ENCODE assay signal across 19 cellular contexts in the genomic region with DNA sequence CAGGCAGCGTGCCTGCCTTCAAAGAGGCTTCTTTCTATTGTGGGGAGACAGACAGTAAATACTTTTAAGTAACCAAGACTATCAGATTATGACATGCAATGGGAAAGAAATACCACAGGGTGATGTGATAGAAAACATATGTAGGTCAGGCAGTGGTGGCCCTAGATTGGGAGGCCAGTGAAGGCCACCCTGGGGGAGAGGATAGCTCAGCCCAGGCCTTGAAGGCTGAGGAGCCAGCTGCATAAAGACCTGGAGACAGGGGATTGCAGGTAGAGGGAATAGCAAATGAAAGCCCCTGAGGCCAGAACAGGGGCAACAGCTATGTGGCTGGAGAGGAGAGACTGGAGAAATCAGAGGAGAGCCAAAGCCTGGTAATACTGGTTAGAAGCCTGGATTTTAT. TPM values are rescaled to one million over a fixed set of nuclear protein-coding genes. Genes with fewer than 3 reads are reported as not detected.
DNase-seq lines count a peak whose midpoint lies in the region; ATAC-seq and TF ChIP-seq lines count a peak whose summit lies in the region.
"Had no signal": no experiment of that assay in that cellular context is flagged by ENCODE, and none has a peak within 500 bp of the region (broad histone marks: within the 10 kb centered on the region; RNA-seq: fewer than 3 reads in every experiment).

No MANE protein-coding gene starts in this region.

- POLR2A ChIA-PET in PC-9 (lab: Charles Lee; ENCODE audit: unreplicated experiment): interaction anchor here (0.5 to 0.6 kb wide), 2 partner anchors 53 to 1594 kb away, joined by 3 to 22 read pairs; no protein-coding TSS in a partner anchor

- peak overlapping the region; percentile 96 for H3K4me2 ChIP-seq in PC-9

- ATAC-seq in psoas muscle: no peak
- ATAC-seq: mucosa of descending colon; stimulated activated naive CD8-positive, alpha-beta T cell treated with anti-CD3 and anti-CD28 coated beads, Interleukin-15, amount 100 ng/mL, for 72 hours had no signal

- peaks cover 31% of the 10 kb centered on the region for H3F3A ChIP-seq in PC-9 (ENCODE audit: insufficient read depth, low read depth)

- H3K4me3 ChIP-seq in PC-9 (peak overlapping the region; percentile 96), psoas muscle (no peak overlapping the region)
- H3K4me3 ChIP-seq: mucosa of descending colon had no signal

- 91 to 96% (median 95%) methylated on average over 1 of the region's 1 CpG for WGBS in psoas muscle, 3 donors

- H3K27me3 ChIP-seq in PC-9 (ENCODE audit: insufficient read depth, low read depth): no peaks in the 10 kb centered on the region
- H3K27me3 ChIP-seq in psoas muscle (ENCODE audit: insufficient read depth in 3 of 3, low read length in 2 of 3): no peaks in the 10 kb centered on the region

- TF ChIP-seq CTCF in PC-9 (conservative IDR thresholded peaks at IDR 0.05): no peak
- no peak for TF ChIP-seq CTCF in psoas muscle (IDR thresholded peaks at IDR 0.05)

- peaks cover 89% of the 10 kb centered on the region for H3K79me2 ChIP-seq in PC-9 (ENCODE audit: low read depth)

- intact Hi-C loops in PC-9 (cut with micrococcal nuclease; ENCODE audit: unreplicated experiment) (loop anchor here (10.0 kb wide), 1 partner anchor 418 kb away; a partner anchor contains a TSS), psoas muscle (cut with DNase I) (no loop called here)

- DNase-seq in AG20443 (ENCODE audit: low spot score) (peak; percentile 35), PC-9 (no peak), hepatic stellate cell (ENCODE audit: low spot score) (peak; percentile 72), psoas muscle (no peak), CD1c-positive myeloid dendritic cell (ENCODE audit: extremely low spot score) (no peak), dedifferentiated amniotic fluid mesenchymal stem cell (ENCODE audit: extremely low spot score) (no peak), NK-92 (lab: John Stamatoyannopoulos, UW; ENCODE audit: unreplicated experiment) (no peak), iPS-NIHi7 (ENCODE audit: extremely low spot score) (no peak)
- DNase-seq: activated CD4-positive, alpha-beta T cell treated with anti-CD3 and anti-CD28 coated beads, Interleukin-2, amount 10 ng/mL, durations not matched to agents 7 days and 5 days; activated naive CD8-positive, alpha-beta T cell treated with anti-CD3 and anti-CD28 coated beads, Interleukin-2, amount 10 ng/mL, durations not matched to agents 7 days and 5 days; Calu3; central memory CD4-positive, alpha-beta T cell; kidney; mucosa of descending colon; NCI-H1092 treated with DMSO at 0.1 percent for 48 hours; NCI-H226; stimulated activated CD4-positive, alpha-beta T cell treated with anti-CD3 and anti-CD28 coated beads, Interleukin-12 subunit alpha, Interleukin-12 subunit beta, amount 100 ng/mL, for 4 hours; stimulated activated naive CD8-positive, alpha-beta T cell treated with anti-CD3 and anti-CD28 coated beads, Interleukin-15, amount 100 ng/mL, for 72 hours had no signal

- no peak overlapping the region for H2AFZ ChIP-seq in PC-9
- H2AFZ ChIP-seq: parathyroid adenoma had no signal

- H3K9me2 ChIP-seq in PC-9 (ENCODE audit: insufficient read depth): no peaks in the 10 kb centered on the region

- H3K27ac ChIP-seq in PC-9 (peak overlapping the region; percentile 77; the same call in 1 of the 2 replicates), psoas muscle (peak overlapping the region; percentile 27)
- H3K27ac ChIP-seq: parathyroid adenoma had no signal

- H3K4me1 ChIP-seq in PC-9 (replicated peaks; ENCODE audit: insufficient read depth) (peaks cover 66% of the 10 kb centered on the region), psoas muscle (peaks cover 63% of the 10 kb centered on the region)

- CTCF ChIA-PET in PC-9 (lab: Charles Lee): no interaction called here

- no TSS peak for BruUV-seq in PC-9 (replicated peaks; lab: Mats Ljungman, UMichigan)

- H4K20me1 ChIP-seq in PC-9 (ENCODE audit: insufficient read depth): peaks cover 34% of the 10 kb centered on the region

- H3K9me3 ChIP-seq in PC-9 (ENCODE audit: insufficient read depth, low read depth) (no peaks in the 10 kb centered on the region), psoas muscle (no peaks in the 10 kb centered on the region)
- H3K9me3 ChIP-seq: mucosa of descending colon had no signal

- no peaks in the 10 kb centered on the region for H3K36me3 ChIP-seq in PC-9 (ENCODE audit: low read depth)
- no peaks in the 10 kb centered on the region for H3K36me3 ChIP-seq in psoas muscle (ENCODE audit: insufficient read depth in 1 of 2, low read depth in 1 of 2)

RNA-seq across cellular contexts. Expression of a gene that starts 4.0 kb away (rescaled TPM):
- total RNA-seq in PC-9 (2021): 89.9 and 102 TPM in 2 replicates
- total RNA-seq in psoas muscle: 10 to 100 TPM in 2 of 4 donors, 1 to 10 TPM in 2; 8.5 to 19.6 (median 9.4) TPM
- 10 to 100 TPM in 1 of 3 donors, 1 to 10 TPM in 2; 5.2 to 13.1 (median 9.4) TPM for polyA plus RNA-seq in psoas muscle

Comparison
In these comparisons a context has a peak if more than half of its experiments do, and no peak if none do; other contexts are left out.
1. DNase-seq: peak in AG20443 (single experiment) and hepatic stellate cell (single experiment); none in PC-9 (0 of 2), psoas muscle (0 of 2), CD1c-positive myeloid dendritic cell (single experiment), dedifferentiated amniotic fluid mesenchymal stem cell (single experiment), NK-92 (single experiment) and iPS-NIHi7 (single experiment).